2 cellular contexts compared by ENCODE assay signal in genomic region chr6:31915756-31916155, GRCh38.
TF ChIP-seq lines count a peak whose summit lies in the region.

No MANE protein-coding gene starts in this region.

TF ChIP-seq in GM23338, 12 proteins besides CTCF, POLR2A, EP300 and RAD21:
- TF ChIP-seq REST (IDR thresholded peaks at IDR 0.05; ENCODE audit: unreplicated experiment) (no peak), ETS1 (IDR thresholded peaks at IDR 0.05) (no peak), EZH2 (IDR thresholded peaks at IDR 0.05; ENCODE audit: low read depth, unreplicated experiment) (no peak)

TF ChIP-seq in IMR-90, 13 proteins besides CTCF, POLR2A, EP300 and RAD21:
- TF ChIP-seq BHLHE40 (IDR thresholded peaks at IDR 0.05; ENCODE audit: low read depth, low read length) (no peak), CEBPB (IDR thresholded peaks at IDR 0.05; ENCODE audit: low read depth, low read length) (no peak), USF2 (IDR thresholded peaks at IDR 0.05; ENCODE audit: low read depth, low read length) (no peak), MAZ (IDR thresholded peaks at IDR 0.05; ENCODE audit: borderline replicate concordance, low read depth, low read length) (no peak), FOS (IDR thresholded peaks at IDR 0.05; ENCODE audit: low read depth, low read length) (no peak), CHD1 (IDR thresholded peaks at IDR 0.05; ENCODE audit: low read depth, low read length) (no peak), RCOR1 (IDR thresholded peaks at IDR 0.05; ENCODE audit: insufficient replicate concordance, low read length) (no peak), MXI1 (IDR thresholded peaks at IDR 0.05; ENCODE audit: borderline replicate concordance, low read depth, low read length) (no peak), SMC3 (IDR thresholded peaks at IDR 0.05; ENCODE audit: low read depth, low read length) (no peak), RFX5 (IDR thresholded peaks at IDR 0.05; ENCODE audit: low read depth, low read length) (no peak), NFE2L2 (IDR thresholded peaks at IDR 0.05; ENCODE audit: low read depth, low read length) (no peak)
TF ChIP-seq in IMR-90: peak in this region for 0.
